11 cellular contexts compared by ENCODE assay signal in genomic region chr5:59275170-59275536, GRCh38.
DNase-seq lines count a peak whose midpoint lies in the region; ATAC-seq, FAIRE-seq and TF ChIP-seq lines count a peak whose summit lies in the region.
"Had no signal": no experiment of that assay in that cellular context is flagged by ENCODE, and none has a peak within 500 bp of the region (broad histone marks: within the 10 kb centered on the region; RNA-seq: fewer than 3 reads in every experiment).

No MANE protein-coding gene starts in this region.

- no peaks in the 10 kb centered on the region for H3K4me1 Mint-ChIP-seq in Caco-2 (ENCODE audit: low read depth, unreplicated experiment)
- peaks cover 6% of the 10 kb centered on the region for H3K4me1 Mint-ChIP-seq in T-helper 17 cell
- peaks cover 9% of the 10 kb centered on the region for H3K4me1 Mint-ChIP-seq in glutamatergic neuron (ENCODE audit: low read depth, unreplicated experiment)
- H3K4me1 Mint-ChIP-seq in CD4-positive, alpha-beta T cell (ENCODE audit: low read depth) = peaks cover 12% of the 10 kb centered on the region

- H3K4me3 Mint-ChIP-seq in Caco-2 (ENCODE audit: unreplicated experiment) (peak overlapping the region; percentile 73), T-helper 17 cell (peak overlapping the region; percentile 86), glutamatergic neuron (ENCODE audit: unreplicated experiment) (peak overlapping the region; percentile 83)
- H3K4me3 Mint-ChIP-seq in CD4-positive, alpha-beta T cell = no peak overlapping the region

- H3K4me1 ChIP-seq in Caco-2 (no peaks in the 10 kb centered on the region), trophoblast cell (ENCODE audit: control insufficient read depth in 1 of 2, insufficient read depth in 2 of 2, low read length in 2 of 2) (peaks cover 0 to 3% of the 10 kb centered on the region in 2 experiments)

- no peak overlapping the region for H2BK12ac ChIP-seq in trophoblast cell (ENCODE audit: low read length)

- no peak overlapping the region for H2AK5ac ChIP-seq in trophoblast cell (ENCODE audit: low read length)

- H3K27ac Mint-ChIP-seq in Caco-2 (ENCODE audit: unreplicated experiment) (peak overlapping the region; percentile 10), T-helper 17 cell (no peak overlapping the region), glutamatergic neuron (ENCODE audit: unreplicated experiment) (no peak overlapping the region)
- no peak overlapping the region for H3K27ac Mint-ChIP-seq in CD4-positive, alpha-beta T cell

- FAIRE-seq in HTR-8/SVneo (lab: Jason Lieb, UNC) = no peak
- FAIRE-seq: endometrium, K562, TTC549 had no signal

- no peak overlapping the region for H3K9ac ChIP-seq in trophoblast cell (ENCODE audit: low read length)

- peaks cover 7% of the 10 kb centered on the region for H3K79me1 ChIP-seq in trophoblast cell (ENCODE audit: low read length)

- no peak overlapping the region for H3K23ac ChIP-seq in trophoblast cell (ENCODE audit: low read length)

- no peaks in the 10 kb centered on the region for H3K27me3 ChIP-seq in Caco-2 (replicated peaks; ENCODE audit: control insufficient read depth, insufficient read depth, low read length)
- no peaks in the 10 kb centered on the region for H3K27me3 ChIP-seq in trophoblast cell (ENCODE audit: insufficient read depth, low read length)
- peaks cover 7% of the 10 kb centered on the region for H3K27me3 ChIP-seq in CD4-positive, alpha-beta T cell (ENCODE audit: control insufficient read depth, insufficient read depth, low read length)

- no TSS peak for BruUV-seq in Caco-2 (replicated peaks; lab: Mats Ljungman, UMichigan)

- no peak overlapping the region for H4K12ac ChIP-seq in trophoblast cell (ENCODE audit: low read depth, low read length)

- peak overlapping the region; percentile 25 for H3K4me3 ChIP-seq in Caco-2 (ENCODE audit: low read depth, low read length)
- H3K4me3 ChIP-seq in trophoblast cell (ENCODE audit: low read depth, low read length) = peak overlapping the region; percentile 65
- H3K4me3 ChIP-seq: K562 had no signal

- H3K36me3 ChIP-seq in Caco-2 (ENCODE audit: control insufficient read depth, insufficient read depth, low read length) = no peaks in the 10 kb centered on the region
- H3K36me3 ChIP-seq in trophoblast cell (ENCODE audit: control insufficient read depth in 1 of 2, insufficient read depth in 2 of 2, low read length in 2 of 2) = no peaks in the 10 kb centered on the region

- H2BK120ac ChIP-seq in trophoblast cell (ENCODE audit: insufficient read depth, low read length, poor library complexity) = no peak overlapping the region

- H2BK5ac ChIP-seq in trophoblast cell (ENCODE audit: low read depth, low read length, poor library complexity) = no peak overlapping the region

- no peaks in the 10 kb centered on the region for H3K27me3 Mint-ChIP-seq in Caco-2 (ENCODE audit: insufficient read depth, unreplicated experiment)
- H3K27me3 Mint-ChIP-seq in T-helper 17 cell = peaks cover 27% of the 10 kb centered on the region
- peaks cover 1% of the 10 kb centered on the region for H3K27me3 Mint-ChIP-seq in glutamatergic neuron (ENCODE audit: unreplicated experiment)
- peaks cover 22% of the 10 kb centered on the region for H3K27me3 Mint-ChIP-seq in CD4-positive, alpha-beta T cell

- TF ChIP-seq CTCF in Caco-2 (IDR thresholded peaks at IDR 0.05; ENCODE audit: insufficient read depth in 1 of 2, low read depth in 1 of 2, low read length in 1 of 2, severe bottlenecking in 1 of 2, unreplicated experiment in 1 of 2) = no peak
- no peak for TF ChIP-seq CTCF in glutamatergic neuron (IDR thresholded peaks at IDR 0.05; ENCODE audit: partially characterized antibody, unreplicated experiment)
- no peak for TF ChIP-seq CTCF in CD4-positive, alpha-beta T cell (IDR thresholded peaks at IDR 0.05)

- no peak overlapping the region for H3K4ac ChIP-seq in trophoblast cell (ENCODE audit: low read depth, low read length)

- H3K9me3 Mint-ChIP-seq in Caco-2 (ENCODE audit: unreplicated experiment) (no peaks in the 10 kb centered on the region), glutamatergic neuron (ENCODE audit: unreplicated experiment) (peaks cover 2% of the 10 kb centered on the region)
- H3K9me3 Mint-ChIP-seq in CD4-positive, alpha-beta T cell = no peaks in the 10 kb centered on the region

- peak overlapping the region; percentile 93 for H3K27ac ChIP-seq in trophoblast cell (ENCODE audit: low read depth, low read length)
- H3K27ac ChIP-seq in CD4-positive, alpha-beta T cell (ENCODE audit: low read depth, low read length) = no peak overlapping the region

- no peak overlapping the region for H4K8ac ChIP-seq in trophoblast cell (ENCODE audit: low read depth, low read length)

- H3K79me2 ChIP-seq in trophoblast cell (ENCODE audit: control insufficient read depth, insufficient read depth, low read length, poor library complexity) = no peaks in the 10 kb centered on the region

- peak overlapping the region; percentile 96 for H3K4me2 ChIP-seq in trophoblast cell (ENCODE audit: low read length)

- CTCF ChIA-PET in Caco-2 (lab: Charles Lee) = no interaction called here
- CTCF ChIA-PET in CD4-positive, alpha-beta T cell (lab: Charles Lee) = no interaction called here

- DNase-seq in Caco-2 (no peak), T-helper 17 cell (no peak), glutamatergic neuron (no peak), trophoblast cell (peak in 1 of 2 donors; percentile 28), HTR-8/SVneo (ENCODE audit: insufficient read length, low spot score) (no peak), NCI-H748 (lab: John Stamatoyannopoulos, UW; ENCODE audit: unreplicated experiment) (no peak)
- no peak for DNase-seq in CD4-positive, alpha-beta T cell

- ATAC-seq in T-helper 17 cell (no peak), HG02840 (IDR thresholded peaks at IDR 0.05; ENCODE audit: low FRiP score, unreplicated experiment) (no peak)
- no peak for ATAC-seq in CD4-positive, alpha-beta T cell (ENCODE audit: poor library complexity)
- ATAC-seq: K562 had no signal

- no peak overlapping the region for H4K91ac ChIP-seq in trophoblast cell (ENCODE audit: low read depth, low read length)

- H3K36me3 Mint-ChIP-seq in Caco-2 (ENCODE audit: insufficient read depth, unreplicated experiment) (no peaks in the 10 kb centered on the region), T-helper 17 cell (ENCODE audit: low read depth) (no peaks in the 10 kb centered on the region), glutamatergic neuron (ENCODE audit: unreplicated experiment) (no peaks in the 10 kb centered on the region)
- no peaks in the 10 kb centered on the region for H3K36me3 Mint-ChIP-seq in CD4-positive, alpha-beta T cell (ENCODE audit: low read depth)

- no peak overlapping the region for H2AFZ ChIP-seq in trophoblast cell (ENCODE audit: insufficient read depth, low read length, poor library complexity)

- no CpG with 5 or more reads among the region's 5 CpGs for WGBS in trophoblast cell (ENCODE audit: extremely low coverage, insufficient coverage, insufficient read length)

- no peak overlapping the region for H3K14ac ChIP-seq in trophoblast cell (ENCODE audit: low read length)

- H3K18ac ChIP-seq in trophoblast cell (ENCODE audit: low read length) = no peak overlapping the region

- H3K9me3 ChIP-seq in Caco-2 (no peaks in the 10 kb centered on the region), T-helper 17 cell (ENCODE audit: control insufficient read depth, low read length, poor library complexity, severe bottlenecking) (peaks cover 2% of the 10 kb centered on the region), trophoblast cell (ENCODE audit: insufficient read depth, low read depth, low read length) (no peaks in the 10 kb centered on the region)
- no peaks in the 10 kb centered on the region for H3K9me3 ChIP-seq in CD4-positive, alpha-beta T cell (ENCODE audit: control insufficient read depth, low read length)

- POLR2A ChIA-PET in Caco-2 (lab: Charles Lee) = no interaction called here
- POLR2A ChIA-PET in CD4-positive, alpha-beta T cell (lab: Charles Lee) = interaction anchor here (0.7 kb wide), 1 partner anchor 61 kb away, joined by 3 read pairs; no protein-coding TSS in a partner anchor

- intact Hi-C loops in Caco-2 (cut with micrococcal nuclease; ENCODE audit: unreplicated experiment) = no loop called here
- intact Hi-C loops in CD4-positive, alpha-beta T cell (cut with DNase I, micrococcal nuclease) = no loop called here
